8 cellular contexts compared by ENCODE assay signal in the genomic region with DNA sequence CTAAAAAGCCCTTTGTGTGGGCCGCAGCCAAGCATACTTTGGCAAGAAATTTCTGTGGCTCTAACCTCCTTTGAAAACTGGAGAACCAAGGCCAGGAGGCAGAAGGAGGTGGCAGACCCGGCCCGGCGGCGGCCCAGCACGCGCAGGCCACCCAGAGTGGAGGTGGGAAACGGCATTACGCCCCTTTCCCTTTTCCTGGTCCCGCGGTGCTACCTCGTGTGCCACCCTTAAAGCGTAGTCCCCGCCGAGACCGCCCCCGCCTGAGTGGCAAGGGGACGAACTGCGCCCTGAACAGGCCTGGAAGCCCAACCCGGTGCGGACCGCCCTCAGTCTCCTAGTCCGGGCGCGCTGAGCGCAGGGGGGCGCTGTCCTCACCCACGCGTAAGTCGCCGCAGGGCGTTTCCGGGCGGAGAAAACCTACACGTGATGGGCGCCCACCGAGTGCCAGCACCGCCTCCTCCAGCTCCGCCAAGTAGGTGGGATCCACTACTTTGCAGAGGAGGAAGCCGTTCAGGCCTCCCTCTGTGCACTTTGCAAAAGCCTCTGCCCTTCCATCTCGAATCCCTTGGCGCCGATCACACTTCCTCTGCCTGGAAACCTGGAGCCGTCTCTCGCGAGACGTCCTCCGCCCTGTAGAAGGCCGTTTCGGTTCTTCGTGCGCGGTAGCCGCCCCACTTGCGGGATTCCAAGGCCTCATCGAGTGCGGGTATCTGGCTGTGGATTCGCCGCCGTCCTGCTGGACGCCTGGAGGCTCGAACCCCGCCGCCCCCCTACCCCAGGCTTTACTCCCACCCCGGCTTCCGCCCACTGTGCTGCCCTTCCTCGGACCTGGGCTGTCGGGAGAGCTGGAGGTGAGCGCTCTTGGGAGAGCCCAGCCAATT. TPM values are rescaled to one million over a fixed set of nuclear protein-coding genes. Genes with fewer than 3 reads are reported as not detected.
A peak's percentile ranks its signal among the peaks of the same experiment; 100 is the strongest.
DNase-seq lines count a peak whose midpoint lies in the region; ATAC-seq lines count a peak whose summit lies in the region.

TSS of gene ACCS (plus strand) at position 420 of the 881 bp plus-strand sequence. CDS start 1,358 bp downstream, outside the sequence.

- WGBS in neuronal stem cell (ENCODE audit: extremely low coverage in 2 of 2, insufficient read length in 2 of 2, insufficient replicate concordance in 1 of 2), 2 donors = no CpG with 5 or more reads among the region's 69 CpGs

- H4K8ac ChIP-seq in neuronal stem cell (ENCODE audit: low read depth, low read length) = no peak within 1 kb of the TSS

- H3K14ac ChIP-seq in neuronal stem cell (ENCODE audit: low read length) = peak within 1 kb of the TSS; percentile 17

- H3K9ac ChIP-seq in neuronal stem cell (ENCODE audit: low read depth, low read length, poor library complexity) = peak within 1 kb of the TSS; percentile 88

- no peaks in the 10 kb centered on the region for H3K79me1 ChIP-seq in neuronal stem cell (ENCODE audit: low read depth, low read length)

- H3K27me3 ChIP-seq in SJCRH30 (no peaks in the 10 kb centered on the region), neuronal stem cell (ENCODE audit: control insufficient read depth in 3 of 3, insufficient read depth in 3 of 3, low read depth in 1 of 3, low read length in 3 of 3) (peaks cover 0 to 65% (median 0%) of the 10 kb centered on the region in 3 experiments)

- peak within 1 kb of the TSS; percentile 66 for H3K4me3 ChIP-seq in SJCRH30
- H3K4me3 ChIP-seq in neuronal stem cell (ENCODE audit: low read length in 2 of 2) = peak within 1 kb of the TSS in 1 of 2 donors; percentile 80

- H3K9me3 ChIP-seq in SJCRH30 (replicated peaks) = no peaks in the 10 kb centered on the region
- no peaks in the 10 kb centered on the region for H3K9me3 ChIP-seq in neuronal stem cell (replicated peaks in 1 of 2; ENCODE audit: control insufficient read depth in 2 of 2, insufficient read depth in 1 of 2, low read depth in 1 of 2, low read length in 2 of 2)

- peak within 1 kb of the TSS; percentile 90 for H3K23ac ChIP-seq in neuronal stem cell (ENCODE audit: low read depth, low read length, poor library complexity)

- H3K4me1 ChIP-seq in SJCRH30 (no peaks in the 10 kb centered on the region), neuronal stem cell (ENCODE audit: control insufficient read depth in 2 of 2, insufficient read depth in 1 of 2, low read depth in 1 of 2, low read length in 2 of 2) (peaks cover 0 to 10% of the 10 kb centered on the region in 2 donors)

- H2AFZ ChIP-seq in neuronal stem cell (ENCODE audit: low read length) = peak within 1 kb of the TSS; percentile 68

- no peak within 1 kb of the TSS for H2BK120ac ChIP-seq in neuronal stem cell (ENCODE audit: low read depth, low read length)

- H2BK15ac ChIP-seq in neuronal stem cell (ENCODE audit: low read length) = peak within 1 kb of the TSS; percentile 96

- peak; percentile 94 for DNase-seq in Daoy (ENCODE audit: low read depth)
- peak; percentile 59 for DNase-seq in KG1 (lab: John Stamatoyannopoulos, UW)
- DNase-seq in SJCRH30 = peak; percentile 91 to 92
- peak; percentile 85 for DNase-seq in activated naive CD4-positive, alpha-beta T cell treated with Interleukin-2 at 50 U/mL for 16 hours
- peak; percentile 84 for DNase-seq in foreskin melanocyte
- peak; percentile 69 for DNase-seq in neuronal stem cell (ENCODE audit: low spot score)
- peak; percentile 89 for DNase-seq in stromal cell of bone marrow (ENCODE audit: low read depth)

- H3K4me2 ChIP-seq in neuronal stem cell (ENCODE audit: insufficient read depth, low read length, poor library complexity, severe bottlenecking) = peak within 1 kb of the TSS; percentile 65

- H3K27ac ChIP-seq in SJCRH30 (peak within 1 kb of the TSS; percentile 72), neuronal stem cell (replicated peaks; ENCODE audit: low read length) (peak within 1 kb of the TSS; percentile 63)

- H2BK5ac ChIP-seq in neuronal stem cell (ENCODE audit: low read length) = peak within 1 kb of the TSS; percentile 49

- no peak within 1 kb of the TSS for H4K91ac ChIP-seq in neuronal stem cell (ENCODE audit: low read depth, low read length, poor library complexity)

- ATAC-seq in GM21737 (IDR thresholded peaks at IDR 0.05; ENCODE audit: unreplicated experiment) = peak; percentile 95

- peak within 1 kb of the TSS; percentile 73 for H2AK5ac ChIP-seq in neuronal stem cell (ENCODE audit: low read depth, low read length)

- no peak within 1 kb of the TSS for H2BK12ac ChIP-seq in neuronal stem cell (ENCODE audit: low read length)

- no peaks in the 10 kb centered on the region; the same call in 1 of the 2 replicates for H3K36me3 ChIP-seq in SJCRH30
- H3K36me3 ChIP-seq in neuronal stem cell (replicated peaks in 1 of 2; ENCODE audit: control insufficient read depth in 2 of 2, insufficient read depth in 2 of 2, low read length in 2 of 2) = no peaks in the 10 kb centered on the region

- peak within 1 kb of the TSS; percentile 98 for H3K18ac ChIP-seq in neuronal stem cell (ENCODE audit: low read length)

- no peak within 1 kb of the TSS for H3K4ac ChIP-seq in neuronal stem cell (ENCODE audit: low read length)

RNA-seq across cellular contexts. Expression of gene ACCS, which starts in this region (rescaled TPM):
- 0.51 and 5.2 TPM in 2 replicates for total RNA-seq in Daoy (2014; rRNA removed; shearing (Covaris generic))
- total RNA-seq in SJCRH30 (2014; rRNA removed; shearing (Covaris generic)) = 5.7 and 7.6 TPM in 2 replicates
- polyA plus RNA-seq in neuronal stem cell (2013, experiment 1 of 2) = 3.2 TPM
- polyA plus RNA-seq in neuronal stem cell (2013, experiment 2 of 2) = 3.4 TPM
